In genomic region chr20:63557481-63557891, GRCh38 we compare ENCODE assay signal across 1 cellular context.
TF ChIP-seq lines count a peak whose summit lies in the region.

No MANE protein-coding gene starts in this region.

TF ChIP-seq in HepG2, 621 proteins besides CTCF, POLR2A, EP300 and RAD21 (continued from another document and continues in another):
- peak; percentile 64; the same call in 1 of the 2 replicates for TF ChIP-seq ZC3H13 (CRISPR knock-in tag; IDR thresholded peaks at IDR 0.05)
- TF ChIP-seq HINFP (CRISPR knock-in tag; IDR thresholded peaks at IDR 0.05; ENCODE audit: low read depth), result no peak
- no peak for TF ChIP-seq SNAI1 (CRISPR knock-in tag; IDR thresholded peaks at IDR 0.05; ENCODE audit: borderline replicate concordance)
- TF ChIP-seq ZNF256 (CRISPR knock-in tag; conservative IDR thresholded peaks at IDR 0.05), result no peak
- 0 out of 2 replicates have a peak, but pooled peaks have one; percentile 15 for TF ChIP-seq ZNF263 (CRISPR knock-in tag; IDR thresholded peaks at IDR 0.05)
- TF ChIP-seq ZFP1 (CRISPR knock-in tag; IDR thresholded peaks at IDR 0.05), result no peak
- TF ChIP-seq HDAC2 (CRISPR knock-in tag; IDR thresholded peaks at IDR 0.05), result no peak
- no peak for TF ChIP-seq ZNF44 (CRISPR knock-in tag; IDR thresholded peaks at IDR 0.05)
- 0 out of 2 replicates have a peak, but pooled peaks have one; percentile 9 for TF ChIP-seq HNF1B (CRISPR knock-in tag; IDR thresholded peaks at IDR 0.05)
- TF ChIP-seq ZNF883 (CRISPR knock-in tag; IDR thresholded peaks at IDR 0.05; ENCODE audit: not compliant biosample characterization), result peak; percentile 70
- TF ChIP-seq HIVEP1 (CRISPR knock-in tag; IDR thresholded peaks at IDR 0.05), result no peak
- no peak for TF ChIP-seq RBAK (CRISPR knock-in tag; IDR thresholded peaks at IDR 0.05)
- no peak for TF ChIP-seq SKIL (CRISPR knock-in tag; IDR thresholded peaks at IDR 0.05; ENCODE audit: borderline replicate concordance)
- TF ChIP-seq ZNF619 (CRISPR knock-in tag; IDR thresholded peaks at IDR 0.05), result 0 out of 2 replicates have a peak, but pooled peaks have one; percentile 11
- no peak for TF ChIP-seq PHB2 (IDR thresholded peaks at IDR 0.05; ENCODE audit: partially characterized antibody)
- no peak for TF ChIP-seq ZNF644 (CRISPR knock-in tag; IDR thresholded peaks at IDR 0.05; ENCODE audit: low read depth)
- TF ChIP-seq ZNF800 (CRISPR knock-in tag; IDR thresholded peaks at IDR 0.05), result 0 out of 2 replicates have a peak, but pooled peaks have one; percentile 27
- TF ChIP-seq NONO (IDR thresholded peaks at IDR 0.05), result no peak
- TF ChIP-seq NONO (CRISPR knock-in tag; conservative IDR thresholded peaks at IDR 0.05), result 0 out of 2 replicates have a peak, but pooled peaks have one; percentile 38
- no peak for TF ChIP-seq AFF4 (CRISPR knock-in tag; IDR thresholded peaks at IDR 0.05)
- 0 out of 2 replicates have a peak, but pooled peaks have one; percentile 23 for TF ChIP-seq MYPOP (CRISPR knock-in tag; IDR thresholded peaks at IDR 0.05)
- no peak for TF ChIP-seq ZNF235 (CRISPR knock-in tag; IDR thresholded peaks at IDR 0.05; ENCODE audit: borderline replicate concordance)
- TF ChIP-seq NBN (conservative IDR thresholded peaks at IDR 0.05), result no peak
- peak; percentile 84; the same call in 1 of the 2 replicates for TF ChIP-seq CSRNP1 (CRISPR knock-in tag; IDR thresholded peaks at IDR 0.05)
- TF ChIP-seq ZNF678 (CRISPR knock-in tag; IDR thresholded peaks at IDR 0.05), result no peak
- peak; percentile 45; the same call in 1 of the 2 replicates for TF ChIP-seq MED1 (CRISPR knock-in tag; IDR thresholded peaks at IDR 0.05)
- TF ChIP-seq ATF1 (CRISPR knock-in tag; IDR thresholded peaks at IDR 0.05), result no peak
- no peak for TF ChIP-seq SIX4 (CRISPR knock-in tag; IDR thresholded peaks at IDR 0.05)
- peak; percentile 35; the same call in 1 of the 2 replicates for TF ChIP-seq GABPB1 (CRISPR knock-in tag; IDR thresholded peaks at IDR 0.05)
- TF ChIP-seq PHF20 (CRISPR knock-in tag; IDR thresholded peaks at IDR 0.05), result no peak
- no peak for TF ChIP-seq CREBL2 (CRISPR knock-in tag; IDR thresholded peaks at IDR 0.05; ENCODE audit: borderline replicate concordance)
- TF ChIP-seq MEIS1 (CRISPR knock-in tag; IDR thresholded peaks at IDR 0.05; ENCODE audit: borderline replicate concordance), result peak; percentile 57; the same call in 1 of the 2 replicates
- TF ChIP-seq ZBTB34 (CRISPR knock-in tag; IDR thresholded peaks at IDR 0.05), result peak; percentile 85; the same call in 1 of the 2 replicates
- TF ChIP-seq ZNF296 (CRISPR knock-in tag; conservative IDR thresholded peaks at IDR 0.05), result no peak
- TF ChIP-seq HOXD1 (CRISPR knock-in tag; IDR thresholded peaks at IDR 0.05), result 0 out of 2 replicates have a peak, but pooled peaks have one; percentile 22
- TF ChIP-seq ZSCAN21 (CRISPR knock-in tag; IDR thresholded peaks at IDR 0.05; ENCODE audit: borderline replicate concordance), result no peak
- no peak for TF ChIP-seq RNF219 (CRISPR knock-in tag; IDR thresholded peaks at IDR 0.05)
- no peak for TF ChIP-seq ZNF639 (CRISPR knock-in tag; conservative IDR thresholded peaks at IDR 0.05)
- TF ChIP-seq FOXO1 (CRISPR knock-in tag; IDR thresholded peaks at IDR 0.05), result 0 out of 2 replicates have a peak, but pooled peaks have one; percentile 20
- peak; percentile 34; the same call in 1 of the 2 replicates for TF ChIP-seq ZNF740 (CRISPR knock-in tag; IDR thresholded peaks at IDR 0.05)
- TF ChIP-seq ZNF788 (CRISPR knock-in tag; IDR thresholded peaks at IDR 0.05; ENCODE audit: borderline replicate concordance), result peak; percentile 44; the same call in 1 of the 2 replicates
- TF ChIP-seq ARID2 (CRISPR knock-in tag; IDR thresholded peaks at IDR 0.05; ENCODE audit: borderline replicate concordance), result no peak
- TF ChIP-seq ZBTB7B (CRISPR knock-in tag; IDR thresholded peaks at IDR 0.05), result peak; percentile 46; the same call in 1 of the 2 replicates
